Comparison of ENCODE assay signal across 8 cellular contexts in the genomic region with DNA sequence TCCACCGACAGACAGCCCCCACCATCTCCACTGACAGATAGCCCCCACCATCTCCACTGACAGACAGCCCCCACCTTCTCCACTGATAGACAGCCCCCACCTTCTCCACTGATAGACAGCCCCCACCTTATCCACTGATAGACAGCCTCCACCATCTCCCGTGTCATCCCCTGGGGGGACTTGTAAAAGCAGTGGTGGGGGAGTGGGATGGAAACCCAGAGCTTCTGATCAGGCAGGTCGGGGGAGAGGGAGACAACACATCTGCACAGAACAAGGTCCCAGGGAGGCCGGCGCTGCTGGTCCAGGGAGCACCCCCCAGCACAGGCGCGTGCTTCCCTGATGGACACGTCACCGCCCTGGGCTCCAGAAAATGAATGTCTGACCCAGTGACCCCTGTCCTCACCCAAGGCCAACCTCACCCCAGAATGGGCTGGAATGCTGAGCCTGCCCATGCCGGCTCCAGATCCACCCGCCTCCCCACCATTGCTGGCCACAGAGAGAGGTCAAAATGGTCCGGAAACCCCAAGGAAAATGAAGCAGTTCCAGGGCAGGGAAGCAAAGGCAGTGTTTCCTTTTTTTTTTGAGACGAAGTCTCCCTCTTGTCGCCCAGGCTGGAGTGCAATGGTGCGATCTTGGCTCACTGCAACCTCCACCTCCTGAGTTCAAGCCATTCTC.
DNase-seq lines count a peak whose midpoint lies in the region; ATAC-seq, FAIRE-seq and TF ChIP-seq lines count a peak whose summit lies in the region.
"Not testable (repeated sequence)": the region's sequence is repeated elsewhere in the genome, so short reads cannot be mapped to it uniquely, and the experiment has no call there.

No MANE protein-coding gene starts in this region.

- peaks cover 76% of the 10 kb centered on the region for H4K20me1 ChIP-seq in Karpas-422 (ENCODE audit: insufficient read depth, low read depth, low read length)
- H4K20me1 ChIP-seq in HepG2 (ENCODE audit: insufficient read depth, low read length) = peaks cover 78% of the 10 kb centered on the region

- peaks cover 4 to 80% (median 35%) of the 10 kb centered on the region in 4 donors for H3K4me1 Mint-ChIP-seq in CD4-positive, CD25-positive, alpha-beta regulatory T cell
- H3K4me1 Mint-ChIP-seq in activated CD4-positive, alpha-beta memory T cell treated with anti-CD3 and anti-CD28 coated beads for 36 hours (ENCODE audit: low read depth) = peaks cover 69% of the 10 kb centered on the region
- H3K4me1 Mint-ChIP-seq in activated naive CD8-positive, alpha-beta T cell treated with anti-CD3 and anti-CD28 coated beads, Interleukin-2, amount 50 U/mL, for 24 hours = peaks cover 71% of the 10 kb centered on the region

- BruUV-seq in HepG2 (replicated peaks; lab: Mats Ljungman, UMichigan) = not testable (repeated sequence)

- H2AFZ ChIP-seq in Karpas-422 (ENCODE audit: low read length); HepG2 (ENCODE audit: low read length): not testable (repeated sequence)

- H3K4me3 ChIP-seq in CD4-positive, CD25-positive, alpha-beta regulatory T cell (ENCODE audit: low read depth, low read length); HepG2 (replicated peaks in 1 of 3; ENCODE audit: insufficient read depth in 1 of 3, low read depth in 2 of 3, low read length in 3 of 3); ovary: not testable (repeated sequence)
- peak overlapping the region; percentile 42; the same call in 1 of the 2 replicates for H3K4me3 ChIP-seq in Karpas-422 (ENCODE audit: low read length)

- H3K27me3 ChIP-seq in CD4-positive, CD25-positive, alpha-beta regulatory T cell (ENCODE audit: control insufficient read depth, insufficient read depth, low read length); Karpas-422 (ENCODE audit: low read length); HepG2 (ENCODE audit: control insufficient read depth in 1 of 2, insufficient read depth in 2 of 2, low read length in 2 of 2); ovary: not testable (repeated sequence)

- H3K9me3 ChIP-seq in CD4-positive, CD25-positive, alpha-beta regulatory T cell (ENCODE audit: control insufficient read depth in 2 of 2, low read length in 2 of 2); Karpas-422 (ENCODE audit: low read length); HepG2 (ENCODE audit: low read length); ovary: not testable (repeated sequence)

- peaks cover 13% of the 10 kb centered on the region for H3K36me3 Mint-ChIP-seq in CD4-positive, CD25-positive, alpha-beta regulatory T cell
- peaks cover 29% of the 10 kb centered on the region for H3K36me3 Mint-ChIP-seq in activated CD4-positive, alpha-beta memory T cell treated with anti-CD3 and anti-CD28 coated beads for 36 hours
- H3K36me3 Mint-ChIP-seq in activated naive CD8-positive, alpha-beta T cell treated with anti-CD3 and anti-CD28 coated beads, Interleukin-2, amount 50 U/mL, for 24 hours (ENCODE audit: low read depth) = peaks cover 31% of the 10 kb centered on the region

- peak overlapping the region; percentile 54 for H3K4me2 ChIP-seq in Karpas-422 (ENCODE audit: low read depth, low read length, poor library complexity, severe bottlenecking)
- H3K4me2 ChIP-seq in HepG2 (ENCODE audit: low read depth, low read length) = peak overlapping the region; percentile 30; the same call in 1 of the 2 replicates

- TF ChIP-seq CTCF in HepG2 (CRISPR knock-in tag; IDR thresholded peaks at IDR 0.05); ovary (IDR thresholded peaks at IDR 0.05): not testable (repeated sequence)

- H3K9ac ChIP-seq in Karpas-422 (ENCODE audit: low read length) = peak overlapping the region; percentile 34
- not testable (repeated sequence) for H3K9ac ChIP-seq in HepG2 (ENCODE audit: insufficient read depth, low read depth, low read length)

- H3K36me3 ChIP-seq in CD4-positive, CD25-positive, alpha-beta regulatory T cell (ENCODE audit: control insufficient read depth, insufficient read depth, low read length); Karpas-422 (ENCODE audit: insufficient read depth, low read length); ovary: not testable (repeated sequence)
- H3K36me3 ChIP-seq in HepG2 (replicated peaks in 1 of 2; ENCODE audit: control insufficient read depth in 1 of 2, insufficient read depth in 2 of 2, low read length in 2 of 2) = peaks cover 21 to 35% of the 10 kb centered on the region in 2 experiments; a peak in 4 of 5 replicates

- not testable (repeated sequence) for TF ChIP-seq POLR2A in erythroblast (IDR thresholded peaks at IDR 0.05; ENCODE audit: low read length); HepG2 (IDR thresholded peaks at IDR 0.05; ENCODE audit: insufficient read depth in 1 of 2, low read depth in 2 of 2, low read length in 2 of 2); ovary (IDR thresholded peaks at IDR 0.05)

- not testable (repeated sequence) for H3K9me3 Mint-ChIP-seq in CD4-positive, CD25-positive, alpha-beta regulatory T cell; activated CD4-positive, alpha-beta memory T cell treated with anti-CD3 and anti-CD28 coated beads for 36 hours; activated naive CD8-positive, alpha-beta T cell treated with anti-CD3 and anti-CD28 coated beads, Interleukin-2, amount 50 U/mL, for 24 hours

- H3K27ac ChIP-seq in CD4-positive, CD25-positive, alpha-beta regulatory T cell (ENCODE audit: insufficient read depth, low read length, poor library complexity, severe bottlenecking) = peak overlapping the region; percentile 78
- peak overlapping the region; percentile 88 for H3K27ac ChIP-seq in Karpas-422 (ENCODE audit: low read length)
- peak overlapping the region; percentile 34 for H3K27ac ChIP-seq in HepG2 (ENCODE audit: extremely low read length, insufficient read depth, low read length)
- peak overlapping the region in 1 of 2 donors; percentile 33 for H3K27ac ChIP-seq in ovary

- intact Hi-C loops in activated CD4-positive, alpha-beta memory T cell treated with anti-CD3 and anti-CD28 coated beads for 36 hours (cut with micrococcal nuclease) = loop anchor here (10.0 kb wide), 2 partner anchors 47 to 687 kb away; no protein-coding TSS in a partner anchor
- intact Hi-C loops in HepG2 (cut with micrococcal nuclease; ENCODE audit: unreplicated experiment) = not testable (repeated sequence)
- intact Hi-C loops in ovary (cut with DNase I) = loop anchor here in 1 of 4 donors (10.0 kb wide), 1 partner anchor 47 kb away; no protein-coding TSS in a partner anchor

- POLR2A ChIA-PET in activated CD4-positive, alpha-beta memory T cell treated with anti-CD3 and anti-CD28 coated beads for 36 hours (lab: Charles Lee) = interaction anchor here (2.1 kb wide), 1 partner anchor 12 kb away, joined by 10 read pairs; no protein-coding TSS in a partner anchor
- POLR2A ChIA-PET in HepG2 (lab: Yijun Ruan, JAX) = not testable (repeated sequence)

- not testable (repeated sequence) for TF ChIP-seq EP300 in HepG2 (IDR thresholded peaks at IDR 0.05; ENCODE audit: low read depth in 2 of 2, low read length in 2 of 2); HepG2 (CRISPR knock-in tag; IDR thresholded peaks at IDR 0.05; ENCODE audit: borderline replicate concordance); ovary (IDR thresholded peaks at IDR 0.05)

- H3K27ac Mint-ChIP-seq in CD4-positive, CD25-positive, alpha-beta regulatory T cell = peak overlapping the region; percentile 94 to 96 (median 96)
- peak overlapping the region; percentile 97 for H3K27ac Mint-ChIP-seq in activated CD4-positive, alpha-beta memory T cell treated with anti-CD3 and anti-CD28 coated beads for 36 hours
- H3K27ac Mint-ChIP-seq in activated naive CD8-positive, alpha-beta T cell treated with anti-CD3 and anti-CD28 coated beads, Interleukin-2, amount 50 U/mL, for 24 hours = peak overlapping the region; percentile 88

- FAIRE-seq in HepG2 (lab: Jason Lieb, UNC) = not testable (repeated sequence)

- DNase-seq in CD4-positive, CD25-positive, alpha-beta regulatory T cell; activated naive CD8-positive, alpha-beta T cell treated with anti-CD3 and anti-CD28 coated beads, Interleukin-2, amount 50 U/mL, for 24 hours; HepG2 (ENCODE audit: low spot score): not testable (repeated sequence)
- peak; percentile 62 for DNase-seq in Karpas-422
- DNase-seq in activated CD4-positive, alpha-beta memory T cell treated with anti-CD3 and anti-CD28 coated beads for 36 hours = peak; percentile 10
- peak; percentile 45 to 50 for DNase-seq in erythroblast (lab: John Stamatoyannopoulos, UW)
- peak; percentile 59 to 88 (median 80) for DNase-seq in ovary
- peak; percentile 5 for DNase-seq in stimulated activated naive CD8-positive, alpha-beta T cell treated with anti-CD3 and anti-CD28 coated beads, Interleukin-15, Interleukin-2, amounts not matched to agents 100 U/mL and 50 U/mL, for 24 hours

- H3K27me3 Mint-ChIP-seq in CD4-positive, CD25-positive, alpha-beta regulatory T cell; activated CD4-positive, alpha-beta memory T cell treated with anti-CD3 and anti-CD28 coated beads for 36 hours; activated naive CD8-positive, alpha-beta T cell treated with anti-CD3 and anti-CD28 coated beads, Interleukin-2, amount 50 U/mL, for 24 hours: not testable (repeated sequence)

- not testable (repeated sequence) for ATAC-seq in CD4-positive, CD25-positive, alpha-beta regulatory T cell (ENCODE audit: low read depth in 2 of 2); activated naive CD8-positive, alpha-beta T cell treated with anti-CD3 and anti-CD28 coated beads, Interleukin-2, amount 50 U/mL, for 24 hours; HepG2; stimulated activated naive CD8-positive, alpha-beta T cell treated with anti-CD3 and anti-CD28 coated beads, Interleukin-15, Interleukin-2, amounts not matched to agents 100 U/mL and 50 U/mL, for 24 hours

- H3K4me1 ChIP-seq in CD4-positive, CD25-positive, alpha-beta regulatory T cell (ENCODE audit: control insufficient read depth, insufficient read depth, low read length, poor library complexity, severe bottlenecking) = peaks cover 21% of the 10 kb centered on the region
- H3K4me1 ChIP-seq in Karpas-422 (ENCODE audit: low read length) (peaks cover 67% of the 10 kb centered on the region), HepG2 (ENCODE audit: insufficient read depth, low read length) (peaks cover 97% of the 10 kb centered on the region), ovary (ENCODE audit: insufficient read depth) (peaks cover 36% of the 10 kb centered on the region)

- WGBS in HepG2 (ENCODE audit: low lambda C conversion rate) = 86% methylated on average over 15 of the region's 15 CpGs
- WGBS in ovary, 3 donors = 17 to 44% (median 21%) methylated on average over 14 to 15 of the region's 15 CpGs

- peak overlapping the region; percentile 87 to 92 (median 88) for H3K4me3 Mint-ChIP-seq in CD4-positive, CD25-positive, alpha-beta regulatory T cell
- peak overlapping the region; percentile 77 for H3K4me3 Mint-ChIP-seq in activated CD4-positive, alpha-beta memory T cell treated with anti-CD3 and anti-CD28 coated beads for 36 hours
- H3K4me3 Mint-ChIP-seq in activated naive CD8-positive, alpha-beta T cell treated with anti-CD3 and anti-CD28 coated beads, Interleukin-2, amount 50 U/mL, for 24 hours = peak overlapping the region; percentile 69

- in situ Hi-C loops in HepG2 (cut with HindIII; ENCODE audit: extremely low pct_ligation_motif_present, low pct_unique_long_range_greater_than_20kb) = not testable (repeated sequence)

- H3K9me2 ChIP-seq in Karpas-422 (replicated peaks; ENCODE audit: insufficient read depth, low read length) = not testable (repeated sequence)

- not testable (repeated sequence) for TF ChIP-seq RAD21 in HepG2 (CRISPR knock-in tag; IDR thresholded peaks at IDR 0.05)

- H3K79me2 ChIP-seq in Karpas-422 (ENCODE audit: low read length) (peaks cover 85% of the 10 kb centered on the region), HepG2 (ENCODE audit: insufficient read depth, low read length) (peaks cover 91% of the 10 kb centered on the region)

- CTCF ChIA-PET in activated CD4-positive, alpha-beta memory T cell treated with anti-CD3 and anti-CD28 coated beads for 36 hours (lab: Charles Lee); HepG2 (lab: Yijun Ruan, JAX; ENCODE audit: low intra/inter-chr PET ratio, low total read pairs): not testable (repeated sequence)
